Comparison of ENCODE assay signal across 8 cellular contexts in the genomic region with DNA sequence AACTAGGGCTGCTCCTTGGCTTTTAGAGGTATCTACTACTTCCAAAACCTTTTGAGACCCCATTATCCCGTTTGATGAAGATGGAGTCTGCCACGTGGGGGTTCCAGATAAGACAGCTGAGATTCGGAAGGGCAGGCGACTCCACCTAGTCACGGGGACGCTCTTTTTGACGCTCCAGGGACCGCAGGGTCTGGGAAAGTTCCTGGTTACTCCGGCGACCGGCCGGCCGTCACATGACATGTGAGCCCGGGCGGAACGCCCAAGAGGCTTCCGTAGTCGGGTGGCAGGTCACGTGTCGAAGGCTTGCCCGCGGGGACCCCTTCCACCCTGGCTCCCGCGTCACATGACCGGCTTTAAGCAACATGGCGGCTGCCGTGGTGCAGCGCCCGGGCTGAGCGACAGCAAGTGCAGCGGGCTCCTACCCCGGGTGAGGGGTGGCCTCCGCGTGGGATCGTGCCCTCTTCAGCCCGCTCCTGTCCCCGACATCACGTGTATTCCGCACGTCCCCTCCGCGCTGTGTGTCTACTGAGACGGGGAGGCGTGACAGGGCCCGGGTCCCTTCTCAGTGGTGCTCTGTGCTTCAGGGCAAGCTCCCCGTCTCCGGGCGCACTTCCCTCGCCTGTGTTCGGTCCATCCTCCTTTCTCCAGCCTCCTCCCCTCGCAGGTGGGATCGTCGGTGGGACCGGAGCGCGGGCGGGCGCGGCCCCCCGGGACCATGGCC. TPM values are rescaled to one million over a fixed set of nuclear protein-coding genes. Genes with fewer than 3 reads are reported as not detected.
A peak's percentile ranks its signal among the peaks of the same experiment; 100 is the strongest.
DNase-seq lines count a peak whose midpoint lies in the region; ATAC-seq and TF ChIP-seq lines count a peak whose summit lies in the region.

Gene SPNS1 (plus strand): TSS at position 342 of the 721 bp plus-strand sequence. CDS start 374 bp downstream, at position 716.

- H3K27me3 Mint-ChIP-seq in dendritic cell treated with granulocyte-macrophage colony-stimulating factor and Interleukin-4, amounts not matched to agents 40 ng/mL and 50 ng/mL, for 4 days, result no peaks in the 10 kb centered on the region

- H3K36me3 Mint-ChIP-seq in dendritic cell treated with granulocyte-macrophage colony-stimulating factor and Interleukin-4, amounts not matched to agents 40 ng/mL and 50 ng/mL, for 4 days (ENCODE audit: low read depth), result peaks cover 46% of the 10 kb centered on the region

- intact Hi-C loops in dendritic cell treated with granulocyte-macrophage colony-stimulating factor and Interleukin-4, amounts not matched to agents 40 ng/mL and 50 ng/mL, for 4 days (cut with micrococcal nuclease), result loop anchor here (1.0 kb wide), 1 partner anchor 24 kb away; the partner anchor contains the start of gene NFATC2IP

- H3K4me3 ChIP-seq in BE2C (ENCODE audit: low read depth, low read length), result peak within 1 kb of the TSS; percentile 96

- no peaks in the 10 kb centered on the region for H3K9me3 ChIP-seq in BE2C

- no peaks in the 10 kb centered on the region; the same call in 1 of the 2 replicates for H3K4me1 ChIP-seq in BE2C

- peak within 1 kb of the TSS; percentile 88 for H3K4me3 Mint-ChIP-seq in dendritic cell treated with granulocyte-macrophage colony-stimulating factor and Interleukin-4, amounts not matched to agents 40 ng/mL and 50 ng/mL, for 4 days

- peak within 1 kb of the TSS; percentile 94 for H3K27ac Mint-ChIP-seq in dendritic cell treated with granulocyte-macrophage colony-stimulating factor and Interleukin-4, amounts not matched to agents 40 ng/mL and 50 ng/mL, for 4 days

- H3K9me3 Mint-ChIP-seq in dendritic cell treated with granulocyte-macrophage colony-stimulating factor and Interleukin-4, amounts not matched to agents 40 ng/mL and 50 ng/mL, for 4 days, result no peaks in the 10 kb centered on the region

- H3K4me1 Mint-ChIP-seq in dendritic cell treated with granulocyte-macrophage colony-stimulating factor and Interleukin-4, amounts not matched to agents 40 ng/mL and 50 ng/mL, for 4 days (ENCODE audit: low read depth), result peaks cover 40% of the 10 kb centered on the region

- H3K36me3 ChIP-seq in BE2C, result no peaks in the 10 kb centered on the region

- H3K27me3 ChIP-seq in BE2C, result no peaks in the 10 kb centered on the region

- ATAC-seq in GM19328 (IDR thresholded peaks at IDR 0.05; ENCODE audit: unreplicated experiment), result peak; percentile 77
- peak; percentile 74 for ATAC-seq in HG03520 (IDR thresholded peaks at IDR 0.05; ENCODE audit: unreplicated experiment)
- ATAC-seq in left lobe of liver, result peak; percentile 94

- DNase-seq in BE2C (peak; percentile 98), NCI-H748 (lab: John Stamatoyannopoulos, UW; ENCODE audit: unreplicated experiment) (peak; percentile 94), left lobe of liver (ENCODE audit: low spot score) (peak; percentile 99)
- DNase-seq in activated CD4-positive, alpha-beta T cell treated with anti-CD3 and anti-CD28 coated beads, Interleukin-2, amount 50 U/mL, for 1 hour, result peak; percentile 86
- DNase-seq in stimulated activated CD4-positive, alpha-beta T cell treated with anti-CD3 and anti-CD28 coated beads, Interleukin-2, amount 100 ng/mL, for 4 hours (ENCODE audit: low read depth), result peak; percentile 88

- no peak for TF ChIP-seq CTCF in BE2C (IDR thresholded peaks at IDR 0.05; ENCODE audit: low read depth, low read length)

RNA-seq across cellular contexts. Expression of gene SPNS1, which starts in this region (rescaled TPM):
- polyA plus RNA-seq in BE2C (2012; ENCODE audit: insufficient read depth, insufficient read length, low read depth), result 56.8 TPM
- total RNA-seq in left lobe of liver, result 22.8 TPM

Comparison
In these comparisons a context has a peak if more than half of its experiments do, and no peak if none do; other contexts are left out.
1. Peak in every context shown above with its lines: DNase-seq, ATAC-seq and H3K4me3 ChIP-seq.